ENCODE assay signal across 8 cellular contexts in genomic region chr14:59482471-59483331, GRCh38. TPM values are rescaled to one million over a fixed set of nuclear protein-coding genes. Genes with fewer than 3 reads are reported as not detected.
A peak's percentile ranks its signal among the peaks of the same experiment; 100 is the strongest.
DNase-seq lines count a peak whose midpoint lies in the region; ATAC-seq and TF ChIP-seq lines count a peak whose summit lies in the region.

No MANE protein-coding gene starts in this region.

- H3K27ac Mint-ChIP-seq in GM23338: peak overlapping the region; percentile 70; the same call in 1 of the 2 replicates

- ATAC-seq in GM23338: no peak
- no peak for ATAC-seq in HG02763 (IDR thresholded peaks at IDR 0.05; ENCODE audit: unreplicated experiment)
- no peak for ATAC-seq in GM19455 (IDR thresholded peaks at IDR 0.05; ENCODE audit: unreplicated experiment)

- TF ChIP-seq CTCF in AG04450 (IDR thresholded peaks at IDR 0.05; ENCODE audit: low read depth, low read length) (no peak), GM23338 (conservative IDR thresholded peaks at IDR 0.05; ENCODE audit: low read depth in 2 of 2) (no peak), esophagus squamous epithelium (IDR thresholded peaks at IDR 0.05) (no peak)

- no peaks in the 10 kb centered on the region for H3K27me3 ChIP-seq in AG04450 (ENCODE audit: control insufficient read depth, insufficient read depth, low read length)
- no peaks in the 10 kb centered on the region; the same call in 1 of the 2 replicates for H3K27me3 ChIP-seq in GM23338 (ENCODE audit: insufficient read depth)
- no peaks in the 10 kb centered on the region for H3K27me3 ChIP-seq in esophagus squamous epithelium

- TF ChIP-seq POLR2A in esophagus squamous epithelium (IDR thresholded peaks at IDR 0.05): no peak

- intact Hi-C loops in esophagus squamous epithelium (cut with DNase I): no loop called here

- peaks cover 9% of the 10 kb centered on the region for H3K4me1 ChIP-seq in GM23338 (ENCODE audit: insufficient read depth)
- H3K4me1 ChIP-seq in esophagus squamous epithelium: peaks cover 16 to 65% (median 44%) of the 10 kb centered on the region in 3 donors

- H3K36me3 ChIP-seq in GM23338 (ENCODE audit: insufficient read depth) (0 out of 2 replicates have a peak, but pooled peaks cover 4% of the 10 kb centered on the region), esophagus squamous epithelium (peaks cover 0 to 16% (median 0%) of the 10 kb centered on the region in 3 donors)

- 32 to 59% methylated on average over 6 of the region's 6 CpGs for WGBS in esophagus squamous epithelium, 2 donors

- H3K9me3 Mint-ChIP-seq in GM23338: no peaks in the 10 kb centered on the region

- peaks cover 21% of the 10 kb centered on the region for H3K4me1 Mint-ChIP-seq in GM23338

- H3F3A ChIP-seq in GM23338 (replicated peaks; ENCODE audit: low read depth): no peaks in the 10 kb centered on the region

- DNase-seq in AG04450 (ENCODE audit: low read depth, low spot score) (peak; percentile 89), GM23338 (ENCODE audit: low spot score) (no peak), SW 1271 (lab: John Stamatoyannopoulos, UW) (peak; percentile 34 to 74), esophagus squamous epithelium (lab: John Stamatoyannopoulos, UW) (no peak), non-pigmented ciliary epithelial cell (ENCODE audit: low read depth) (peak; percentile 79), NCI-H2081 (lab: John Stamatoyannopoulos, UW) (no peak)

- H3K9me2 ChIP-seq in GM23338 (ENCODE audit: insufficient read depth): no peaks in the 10 kb centered on the region

- H3K27me3 Mint-ChIP-seq in GM23338 (ENCODE audit: insufficient read depth, low read depth, poor library complexity): peaks cover 2% of the 10 kb centered on the region

- CTCF ChIA-PET in AG04450 (lab: Charles Lee): interaction anchor here (1.8 kb wide), 1 partner anchor 9 kb away, joined by 19 read pairs; no protein-coding TSS in a partner anchor

- peaks cover 51% of the 10 kb centered on the region for H3K79me2 ChIP-seq in GM23338 (replicated peaks; ENCODE audit: insufficient read depth)

- H3K27ac ChIP-seq in AG04450 (ENCODE audit: low read depth, low read length): peak overlapping the region; percentile 98
- no peak overlapping the region for H3K27ac ChIP-seq in GM23338 (ENCODE audit: low read depth)
- peak overlapping the region; percentile 87 to 95 (median 94) for H3K27ac ChIP-seq in esophagus squamous epithelium

- no peaks in the 10 kb centered on the region for H3K9me3 ChIP-seq in AG04450 (ENCODE audit: control insufficient read depth, insufficient read depth, low read length)
- H3K9me3 ChIP-seq in esophagus squamous epithelium: no peaks in the 10 kb centered on the region

- peaks cover 12% of the 10 kb centered on the region for H4K20me1 ChIP-seq in GM23338 (replicated peaks; ENCODE audit: insufficient read depth)

- H3K36me3 Mint-ChIP-seq in GM23338 (ENCODE audit: low read depth): peaks cover 12% of the 10 kb centered on the region

- peak overlapping the region; percentile 91; the same call in 1 of the 2 replicates for H2AFZ ChIP-seq in GM23338

- H3K4me2 ChIP-seq in GM23338: peak overlapping the region; percentile 75

- H3K4me3 ChIP-seq in AG04450 (ENCODE audit: low read depth, low read length) (peak overlapping the region; percentile 87), GM23338 (peak overlapping the region; percentile 80), esophagus squamous epithelium (peak overlapping the region; percentile 58 to 93 (median 89))

- peak overlapping the region; percentile 98 for H3K4me3 Mint-ChIP-seq in GM23338

- POLR2A ChIA-PET in AG04450 (lab: Yijun Ruan, JAX): interaction anchor here (0.7 to 2.6 kb wide), 4 partner anchors 8 to 609 kb away, joined by 3 to 19 read pairs (median 5); partner anchors contain the start of genes GPR135 and PCNX4

TF ChIP-seq in GM23338, 12 proteins besides CTCF, POLR2A, EP300 and RAD21 (continues in another document):
- TF ChIP-seq ETS1 (IDR thresholded peaks at IDR 0.05) (no peak), JUNB (IDR thresholded peaks at IDR 0.05; ENCODE audit: unreplicated experiment) (no peak), REST (IDR thresholded peaks at IDR 0.05; ENCODE audit: unreplicated experiment) (no peak), NANOG (IDR thresholded peaks at IDR 0.05; ENCODE audit: borderline replicate concordance) (no peak), EZH2 (IDR thresholded peaks at IDR 0.05; ENCODE audit: low read depth, unreplicated experiment) (no peak), ZNF114 (CRISPR knock-in tag; IDR thresholded peaks at IDR 0.05) (no peak)

RNA-seq across cellular contexts. Expression of gene L3HYPDH, which starts 1.5 kb away (rescaled TPM):
- polyA plus RNA-seq in AG04450 (2011; rRNA removed) (49.8 and 67.3 TPM in 2 replicates), GM23338 (2016; fragmentation: Nextera tagmentation; extraction: Ambion mirVana) (15.6 and 18.6 TPM in 2 replicates)
- polyA minus RNA-seq in AG04450 (2011; rRNA and poly(A)+ RNA removed): 31.4 and 49.3 TPM in 2 replicates
- 24.8 and 24.9 TPM in 2 replicates for total RNA-seq in GM23338 (2014; rRNA removed; shearing (Covaris generic))
- 10 to 100 TPM; 12.2 to 59.9 (median 21.6) TPM for total RNA-seq in esophagus squamous epithelium

RNA-seq across cellular contexts. Expression of gene JKAMP, which starts 1.6 kb away (rescaled TPM):
- polyA plus RNA-seq in AG04450 (2011; rRNA removed) (162 and 208 TPM in 2 replicates), GM23338 (2016; fragmentation: Nextera tagmentation; extraction: Ambion mirVana) (26.0 and 31.6 TPM in 2 replicates)
- polyA minus RNA-seq in AG04450 (2011; rRNA and poly(A)+ RNA removed): 48.7 and 87.7 TPM in 2 replicates
- total RNA-seq in GM23338 (2014; rRNA removed; shearing (Covaris generic)): 66.8 and 83.1 TPM in 2 replicates
- 10 to 100 TPM; 17.8 to 47.4 (median 40.2) TPM for total RNA-seq in esophagus squamous epithelium

RNA-seq across cellular contexts. Expression of gene GPR135, which starts 17.5 kb away (rescaled TPM):
- polyA plus RNA-seq in AG04450 (2011; rRNA removed) (1.7 and 2.4 TPM in 2 replicates), GM23338 (2016; fragmentation: Nextera tagmentation; extraction: Ambion mirVana) (0.23 and 0.47 TPM in 2 replicates)
- 2.7 and 4.5 TPM in 2 replicates for polyA minus RNA-seq in AG04450 (2011; rRNA and poly(A)+ RNA removed)
- 0.93 and 2.2 TPM in 2 replicates for total RNA-seq in GM23338 (2014; rRNA removed; shearing (Covaris generic))
- total RNA-seq in esophagus squamous epithelium: 1 to 10 TPM in 2 of 4 donors, under 1 TPM in 2; 0.56 to 4.4 (median 1.3) TPM

Comparison
In these comparisons a context has a peak if more than half of its experiments do, and no peak if none do; other contexts are left out.
1. DNase-seq: peak in AG04450 (single experiment), SW 1271 (2 of 2) and non-pigmented ciliary epithelial cell (single experiment); none in GM23338 (single experiment), esophagus squamous epithelium (single experiment) and NCI-H2081 (0 of 2).
2. Peak in every context shown above with its lines, with median percentiles within 50 percentile points of each other: H3K4me3 ChIP-seq.